ENCODE assay signal across 36 cellular contexts in genomic region chr12:49618576-49618975, GRCh38. TPM values are rescaled to one million over a fixed set of nuclear protein-coding genes. Genes with fewer than 3 reads are reported as not detected.
"Had no signal": no experiment of that assay in that cellular context is flagged by ENCODE, and none has a peak within 500 bp of the region (broad histone marks: within the 10 kb centered on the region; RNA-seq: fewer than 3 reads in every experiment).

No MANE protein-coding gene starts in this region.

- FAIRE-seq: endometrium, endothelial cell of umbilical vein had no signal

- H3K27ac Mint-ChIP-seq: activated B cell treated with CpG ODN at 0.5 μM for 24 hours; activated CD8-positive, alpha-beta memory T cell treated with anti-CD3 and anti-CD28 coated beads, Interleukin-2, amount 10 ng/mL, durations not matched to agents 7 days and 5 days; activated CD8-positive, alpha-beta T cell treated with anti-CD3 and anti-CD28 coated beads, Interleukin-2, amount 10 ng/mL, durations not matched to agents 7 days and 5 days; activated naive CD8-positive, alpha-beta T cell; activated T-helper 1 cell treated with anti-CD3 and anti-CD28 coated beads, Interleukin-12 subunit alpha, Interleukin-12 subunit beta, Interleukin-2, Interleukin-4 antibody, amounts not matched to agents 30 ng/mL and 10 ng/mL and 1 ng/mL, durations not matched to agents 14 hours and 24 hours and 36 hours; brain; T-helper 17 cell; T-helper 2 cell treated with Interferon-gamma antibody and Interleukin-4, amounts not matched to agents 5 μg/mL and 100 μg/mL, for 36 hours had no signal

- DNase-seq: activated B cell treated with CpG ODN at 0.5 μM for 24 hours; activated CD4-positive, alpha-beta T cell treated with anti-CD3 and anti-CD28 coated beads for 48 hours; activated CD4-positive, alpha-beta T cell treated with anti-CD3 and anti-CD28 coated beads, Interleukin-2, amount 50 U/mL, for 1 hour; activated CD4-positive, alpha-beta T cell treated with anti-CD3 and anti-CD28 coated beads, Interleukin-2, amount 50 U/mL, for 48 hours; activated CD8-positive, alpha-beta memory T cell treated with anti-CD3 and anti-CD28 coated beads, Interleukin-2, amount 10 ng/mL, durations not matched to agents 7 days and 5 days; activated CD8-positive, alpha-beta memory T cell treated with anti-CD3 and anti-CD28 coated beads, Interleukin-2, amount 50 U/mL, for 4 hours; activated CD8-positive, alpha-beta T cell treated with anti-CD3 and anti-CD28 coated beads, Interleukin-2, amount 10 ng/mL, durations not matched to agents 7 days and 5 days; activated gamma-delta T cell; activated naive CD4-positive, alpha-beta T cell; activated T-cell treated with anti-CD3 and anti-CD28 coated beads, Interleukin-2, amount 50 U/mL, for 1 hour; activated T-cell treated with anti-CD3 and anti-CD28 coated beads, Interleukin-2, amount 50 U/mL, for 48 hours; central memory CD4-positive, alpha-beta T cell; cerebellar nuclear complex; colonic mucosa; effector CD8-positive, alpha-beta T cell; esophagus squamous epithelium; foreskin melanocyte; heart right ventricle; T-helper 1 cell; T-helper 17 cell; T1000; WERI-Rb-1 had no signal

- H3K36me3 Mint-ChIP-seq: activated CD8-positive, alpha-beta memory T cell treated with anti-CD3 and anti-CD28 coated beads, Interleukin-2, amount 10 ng/mL, durations not matched to agents 7 days and 5 days; activated naive CD8-positive, alpha-beta T cell had no signal

- H3K36me3 ChIP-seq: adrenal gland, ascending aorta, breast epithelium, cardiac muscle cell, colonic mucosa, esophagus squamous epithelium, gastroesophageal sphincter, heart right ventricle, WERI-Rb-1 had no signal

- H3K4me3 Mint-ChIP-seq: activated B cell treated with CpG ODN at 0.5 μM for 24 hours; activated CD8-positive, alpha-beta memory T cell treated with anti-CD3 and anti-CD28 coated beads, Interleukin-2, amount 10 ng/mL, durations not matched to agents 7 days and 5 days; activated CD8-positive, alpha-beta T cell treated with anti-CD3 and anti-CD28 coated beads, Interleukin-2, amount 10 ng/mL, durations not matched to agents 7 days and 5 days; activated naive CD8-positive, alpha-beta T cell; activated T-helper 1 cell treated with anti-CD3 and anti-CD28 coated beads, Interleukin-12 subunit alpha, Interleukin-12 subunit beta, Interleukin-2, Interleukin-4 antibody, amounts not matched to agents 30 ng/mL and 10 ng/mL and 1 ng/mL, durations not matched to agents 14 hours and 24 hours and 36 hours; T-helper 17 cell; T-helper 2 cell treated with Interferon-gamma antibody and Interleukin-4, amounts not matched to agents 5 μg/mL and 100 μg/mL, for 36 hours had no signal

- H3K27me3 ChIP-seq: adrenal gland, ascending aorta, breast epithelium, cardiac muscle cell, colonic mucosa, esophagus squamous epithelium, hepatocyte had no signal

- H3K27me3 Mint-ChIP-seq: activated naive CD8-positive, alpha-beta T cell had no signal

- H3K27ac ChIP-seq: adrenal gland, ascending aorta, breast epithelium, cardiac muscle cell, colonic mucosa, epithelial cell of prostate, esophagus squamous epithelium, gastroesophageal sphincter, heart right ventricle, hepatocyte, WERI-Rb-1 had no signal

- H3K9me3 ChIP-seq: adrenal gland, ascending aorta, breast epithelium, colonic mucosa, esophagus squamous epithelium, gastroesophageal sphincter had no signal

- H3K4me3 ChIP-seq: adrenal gland, ascending aorta, breast epithelium, cardiac muscle cell, colonic mucosa, esophagus squamous epithelium, gastroesophageal sphincter, heart right ventricle, hepatocyte had no signal

- ATAC-seq: activated CD4-positive, CD25-positive, alpha-beta regulatory T cell treated with anti-CD3 and anti-CD28 coated beads, Interleukin-2, amount 50 U/mL, for 24 hours; activated CD8-positive, alpha-beta memory T cell treated with anti-CD3 and anti-CD28 coated beads, Interleukin-2, amount 10 ng/mL, durations not matched to agents 7 days and 5 days; activated CD8-positive, alpha-beta T cell treated with anti-CD3 and anti-CD28 coated beads, Interleukin-2, amount 10 ng/mL, durations not matched to agents 7 days and 5 days; gastroesophageal sphincter; heart right ventricle; T-helper 17 cell had no signal

- H3K9me3 Mint-ChIP-seq: activated B cell treated with CpG ODN at 0.5 μM for 24 hours; activated T-helper 1 cell treated with anti-CD3 and anti-CD28 coated beads, Interleukin-12 subunit alpha, Interleukin-12 subunit beta, Interleukin-2, Interleukin-4 antibody, amounts not matched to agents 30 ng/mL and 10 ng/mL and 1 ng/mL, durations not matched to agents 14 hours and 24 hours and 36 hours had no signal

RNA-seq across cellular contexts. Expression of gene FAM186B, which starts 13.1 kb away (rescaled TPM):
- total RNA-seq: activated CD8-positive, alpha-beta memory T cell treated with anti-CD3 and anti-CD28 coated beads, Interleukin-2, amount 10 ng/mL, durations not matched to agents 7 days and 5 days; ascending aorta had no signal
